In the genomic region with DNA sequence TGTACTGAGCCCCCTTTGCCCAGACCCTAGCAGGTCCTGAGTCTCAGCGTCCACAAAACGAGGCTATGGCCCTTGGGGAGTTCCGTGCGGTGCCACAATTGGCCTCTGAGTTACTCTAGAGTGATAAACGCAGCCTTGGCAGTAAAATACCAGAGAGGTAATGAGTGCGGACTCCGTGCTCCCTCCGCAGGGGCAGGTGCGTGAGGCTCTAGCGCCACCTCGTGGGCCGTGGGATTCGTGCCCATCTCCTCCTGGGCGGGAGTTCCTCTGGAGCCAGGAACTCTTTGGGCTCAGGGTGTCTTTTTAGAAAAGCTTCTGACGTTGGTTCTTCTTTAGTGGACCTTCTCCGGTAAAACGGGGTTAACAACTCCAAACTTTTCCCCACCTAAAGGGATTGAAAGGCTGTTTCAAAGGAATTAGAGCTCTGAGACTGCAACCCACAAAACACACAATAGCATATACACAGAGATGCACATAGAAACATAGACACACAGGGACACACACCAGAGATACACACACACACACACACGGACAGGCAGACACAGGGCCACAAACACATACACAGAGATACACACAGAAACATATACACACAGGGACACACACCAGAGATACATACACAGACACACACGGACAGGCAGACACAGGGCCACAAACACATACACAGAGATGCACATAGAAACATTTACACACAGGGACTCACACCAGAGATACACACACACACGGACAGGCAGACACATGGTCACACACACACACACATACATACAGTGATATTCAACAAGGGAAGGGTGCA, we compare ENCODE assay signal across 8 cellular contexts.
DNase-seq lines count a peak whose midpoint lies in the region; ATAC-seq and TF ChIP-seq lines count a peak whose summit lies in the region.

No MANE protein-coding gene starts in this region.

- H3K27me3 Mint-ChIP-seq in effector memory CD8-positive, alpha-beta T cell: peaks cover 21 to 23% of the 10 kb centered on the region in 2 donors

- no peak overlapping the region for H3K4me3 ChIP-seq in GM06990 (replicated peaks; ENCODE audit: low read depth, low read length)

- peak; percentile 97 for TF ChIP-seq CTCF in GM06990 (IDR thresholded peaks at IDR 0.05; ENCODE audit: insufficient read depth, low read length, poor library complexity, severe bottlenecking)

- no peak overlapping the region for H3K27ac Mint-ChIP-seq in effector memory CD8-positive, alpha-beta T cell

- DNase-seq in GM06990 (ENCODE audit: extremely low read depth, insufficient read length) (peak; percentile 54), NCI-H82 treated with DMSO at 0.1 percent for 48 hours (lab: John Stamatoyannopoulos, UW; ENCODE audit: unreplicated experiment) (peak; percentile 6), mesenteric fat pad (ENCODE audit: low spot score) (peak; percentile 93)
- peak; percentile 17 to 38 for DNase-seq in activated CD8-positive, alpha-beta memory T cell treated with anti-CD3 and anti-CD28 coated beads for 1 hour (ENCODE audit: extremely low read depth in 1 of 2, low read depth in 1 of 2)
- peak; percentile 12 to 25 (median 17) for DNase-seq in effector memory CD8-positive, alpha-beta T cell
- DNase-seq in stimulated activated CD8-positive, alpha-beta memory T cell treated with anti-CD3 and anti-CD28 coated beads, Interleukin-4, amount 100 ng/mL, for 24 hours (ENCODE audit: low read depth): peak; percentile 55

- H3K36me3 Mint-ChIP-seq in effector memory CD8-positive, alpha-beta T cell (ENCODE audit: insufficient read depth): peaks cover under 1% of the 10 kb centered on the region

- H3K27me3 ChIP-seq in GM06990 (replicated peaks; ENCODE audit: control insufficient read depth, insufficient read depth, low read length): no peaks in the 10 kb centered on the region; the same call in 1 of the 2 replicates

- ATAC-seq in HG03460 (IDR thresholded peaks at IDR 0.05; ENCODE audit: unreplicated experiment) (peak; percentile 63), GM19395 (IDR thresholded peaks at IDR 0.05; ENCODE audit: unreplicated experiment) (no peak)
- ATAC-seq in effector memory CD8-positive, alpha-beta T cell (replicated peaks): peak; percentile 36

- H3K9me3 Mint-ChIP-seq in effector memory CD8-positive, alpha-beta T cell: no peaks in the 10 kb centered on the region

- no peak overlapping the region for H3K4me3 Mint-ChIP-seq in effector memory CD8-positive, alpha-beta T cell

- H3K36me3 ChIP-seq in GM06990 (ENCODE audit: control insufficient read depth, insufficient read depth, low read length): no peaks in the 10 kb centered on the region

- H3K4me1 Mint-ChIP-seq in effector memory CD8-positive, alpha-beta T cell (ENCODE audit: low read depth in 2 of 2): no peaks in the 10 kb centered on the region

Comparison
In these comparisons a context has a peak if more than half of its experiments do, and no peak if none do; other contexts are left out.
1. DNase-seq: peak in every context shown above with its lines; median percentile 93 in mesenteric fat pad; 55 in stimulated activated CD8-positive, alpha-beta memory T cell treated with anti-CD3 and anti-CD28 coated beads, Interleukin-4, amount 100 ng/mL, for 24 hours; 54 in GM06990; 28 in activated CD8-positive, alpha-beta memory T cell treated with anti-CD3 and anti-CD28 coated beads for 1 hour; 17 in effector memory CD8-positive, alpha-beta T cell; 6 in NCI-H82 treated with DMSO at 0.1 percent for 48 hours.